In genomic region chr2:3343012-3343411, GRCh38 we compare ENCODE assay signal across 21 cellular contexts.
"Had no signal": no experiment of that assay in that cellular context is flagged by ENCODE, and none has a peak within 500 bp of the region (broad histone marks: within the 10 kb centered on the region; RNA-seq: fewer than 3 reads in every experiment).

No MANE protein-coding gene starts in this region.

- H3K4me1 ChIP-seq: breast epithelium, SJSA1 had no signal

- H3K27me3 Mint-ChIP-seq: activated B cell treated with CpG ODN at 0.5 μM for 24 hours; activated CD4-positive, alpha-beta memory T cell treated with anti-CD3 and anti-CD28 coated beads, Interleukin-2, amount 10 ng/mL, durations not matched to agents 7 days and 5 days; activated CD4-positive, alpha-beta T cell treated with anti-CD3 and anti-CD28 coated beads, Interleukin-2, amount 10 ng/mL, durations not matched to agents 24 days and 14 days; activated naive CD4-positive, alpha-beta T cell treated with anti-CD3 and anti-CD28 coated beads, Interleukin-2, amount 50 U/mL, for 24 hours had no signal

- H3K9me3 ChIP-seq: breast epithelium, MG63, SJSA1 had no signal

- H3K4me3 Mint-ChIP-seq: activated B cell treated with CpG ODN at 0.5 μM for 24 hours; activated CD4-positive, alpha-beta memory T cell treated with anti-CD3 and anti-CD28 coated beads, Interleukin-2, amount 10 ng/mL, durations not matched to agents 7 days and 5 days; activated CD4-positive, alpha-beta T cell treated with anti-CD3 and anti-CD28 coated beads, Interleukin-2, amount 10 ng/mL, durations not matched to agents 24 days and 14 days; activated naive CD4-positive, alpha-beta T cell treated with anti-CD3 and anti-CD28 coated beads, Interleukin-2, amount 50 U/mL, for 24 hours; T-helper 1 cell treated with Interleukin-12 subunit alpha and Interleukin-12 subunit beta and Interleukin-4 antibody, amounts not matched to agents 30 μg/mL and 1 μg/mL, for 36 hours had no signal

- H3K27ac Mint-ChIP-seq: activated B cell treated with CpG ODN at 0.5 μM for 24 hours; activated CD4-positive, alpha-beta memory T cell treated with anti-CD3 and anti-CD28 coated beads, Interleukin-2, amount 10 ng/mL, durations not matched to agents 7 days and 5 days; activated CD4-positive, alpha-beta T cell treated with anti-CD3 and anti-CD28 coated beads, Interleukin-2, amount 10 ng/mL, durations not matched to agents 24 days and 14 days; activated naive CD4-positive, alpha-beta T cell treated with anti-CD3 and anti-CD28 coated beads, Interleukin-2, amount 50 U/mL, for 24 hours; activated T-helper 2 cell treated with anti-CD3 and anti-CD28 coated beads, Interferon-gamma antibody, Interleukin-2, Interleukin-4, amounts not matched to agents 10 μg/mL and 5 μg/mL and 100 μg/mL, durations not matched to agents 14 hours and 24 hours and 36 hours; T-helper 1 cell treated with Interleukin-12 subunit alpha and Interleukin-12 subunit beta and Interleukin-4 antibody, amounts not matched to agents 30 μg/mL and 1 μg/mL, for 36 hours had no signal

- H3K27ac ChIP-seq: breast epithelium, SJSA1 had no signal

- DNase-seq: activated B cell treated with CpG ODN at 0.5 μM for 24 hours; activated CD4-positive, alpha-beta memory T cell treated with anti-CD3 and anti-CD28 coated beads, Interleukin-2, amount 10 ng/mL, durations not matched to agents 7 days and 5 days; activated CD4-positive, alpha-beta T cell treated with anti-CD3 and anti-CD28 coated beads for 1 hour; activated CD4-positive, alpha-beta T cell treated with anti-CD3 and anti-CD28 coated beads, Interleukin-2, amount 10 ng/mL, durations not matched to agents 24 days and 14 days; activated gamma-delta T cell treated with Interleukin-2 at 50 U/mL for 16 hours; activated T-cell treated with anti-CD3 and anti-CD28 coated beads for 4 hours; activated T-cell treated with anti-CD3 and anti-CD28 coated beads, Interleukin-2, amount 50 U/mL, for 48 hours; aorta; KG1; MG63; NCI-H1105; NCI-H1436; NCI-H1694 treated with DMSO at 0.1 percent for 48 hours; NCI-H2029 treated with DMSO at 0.1 percent for 48 hours; NCI-H524; SHP77 had no signal

- H3K9me3 Mint-ChIP-seq: activated B cell treated with CpG ODN at 0.5 μM for 24 hours; activated CD4-positive, alpha-beta memory T cell treated with anti-CD3 and anti-CD28 coated beads, Interleukin-2, amount 10 ng/mL, durations not matched to agents 7 days and 5 days; activated CD4-positive, alpha-beta T cell treated with anti-CD3 and anti-CD28 coated beads, Interleukin-2, amount 10 ng/mL, durations not matched to agents 24 days and 14 days; activated naive CD4-positive, alpha-beta T cell treated with anti-CD3 and anti-CD28 coated beads, Interleukin-2, amount 50 U/mL, for 24 hours; activated T-helper 2 cell treated with anti-CD3 and anti-CD28 coated beads, Interferon-gamma antibody, Interleukin-2, Interleukin-4, amounts not matched to agents 10 μg/mL and 5 μg/mL and 100 μg/mL, durations not matched to agents 14 hours and 24 hours and 36 hours; T-helper 1 cell treated with Interleukin-12 subunit alpha and Interleukin-12 subunit beta and Interleukin-4 antibody, amounts not matched to agents 30 μg/mL and 1 μg/mL, for 36 hours had no signal

- H3K27me3 ChIP-seq: breast epithelium, MG63, SJSA1 had no signal

- H3K4me1 Mint-ChIP-seq: activated B cell treated with CpG ODN at 0.5 μM for 24 hours; activated CD4-positive, alpha-beta memory T cell treated with anti-CD3 and anti-CD28 coated beads, Interleukin-2, amount 10 ng/mL, durations not matched to agents 7 days and 5 days had no signal
